Comparison of ENCODE assay signal across 8 cellular contexts in genomic region chr14:94180655-94181271, GRCh38. TPM values are rescaled to one million over a fixed set of nuclear protein-coding genes. Genes with fewer than 3 reads are reported as not detected.
A peak's percentile ranks its signal among the peaks of the same experiment; 100 is the strongest.
DNase-seq lines count a peak whose midpoint lies in the region; ATAC-seq, FAIRE-seq and TF ChIP-seq lines count a peak whose summit lies in the region.

No MANE protein-coding gene starts in this region.

- H3K4me1 Mint-ChIP-seq in activated T-cell treated with anti-CD3 and anti-CD28 coated beads, Interleukin-2, amount 50 U/mL, for 24 hours (ENCODE audit: low read depth): peaks cover 27% of the 10 kb centered on the region

- H3K4me3 ChIP-seq in NB4 (ENCODE audit: low read depth, low read length) (peak overlapping the region; percentile 35), fibroblast of the aortic adventitia (ENCODE audit: low read depth, low read length) (peak overlapping the region; percentile 14), pancreas (no peak overlapping the region)

- H3K27ac ChIP-seq in VCaP (no peak overlapping the region), pancreas (no peak overlapping the region)

- H3K36me3 Mint-ChIP-seq in activated T-cell treated with anti-CD3 and anti-CD28 coated beads, Interleukin-2, amount 50 U/mL, for 24 hours (ENCODE audit: low read depth): no peaks in the 10 kb centered on the region

- H3K9me3 ChIP-seq in pancreas: no peaks in the 10 kb centered on the region

- ATAC-seq in pancreas: peak; percentile 46 to 88 (median 78)

- DNase-seq in activated T-cell treated with anti-CD3 and anti-CD28 coated beads, Interleukin-2, amount 50 U/mL, for 24 hours: no peak
- no peak for DNase-seq in activated T-cell treated with anti-CD3 and anti-CD28 coated beads, Interleukin-2, amount 50 U/mL, for 1 hour
- DNase-seq in H4 (ENCODE audit: low spot score) (peak; percentile 52), NB4 (ENCODE audit: low read depth) (peak; percentile 66), fibroblast of the aortic adventitia (ENCODE audit: low read depth) (peak; percentile 65), pancreas (no peak), COLO668 (lab: John Stamatoyannopoulos, UW; ENCODE audit: unreplicated experiment) (no peak)

- TF ChIP-seq CTCF in NB4 (IDR thresholded peaks at IDR 0.05; ENCODE audit: low read depth, low read length) (peak; percentile 44), VCaP (conservative IDR thresholded peaks at IDR 0.05) (peak; percentile 74), fibroblast of the aortic adventitia (IDR thresholded peaks at IDR 0.05; ENCODE audit: insufficient read depth, low read length) (peak; percentile 63), pancreas (IDR thresholded peaks at IDR 0.05) (peak in 3 of 4 donors; percentile 15 to 41 (median 34))

- FAIRE-seq in pancreas (lab: Jason Lieb, UNC): no peak

- intact Hi-C loops in pancreas (cut with DNase I): no loop called here

- peak overlapping the region; percentile 61 for H3K4me3 Mint-ChIP-seq in activated T-cell treated with anti-CD3 and anti-CD28 coated beads, Interleukin-2, amount 50 U/mL, for 24 hours

- H3K4me1 ChIP-seq in pancreas: no peaks in the 10 kb centered on the region

- peaks cover 4% of the 10 kb centered on the region for H3K27me3 Mint-ChIP-seq in activated T-cell treated with anti-CD3 and anti-CD28 coated beads, Interleukin-2, amount 50 U/mL, for 24 hours

- H3K27me3 ChIP-seq in pancreas: peaks cover 0 to 14% (median 0%) of the 10 kb centered on the region in 4 donors

- no peaks in the 10 kb centered on the region for H3K9me3 Mint-ChIP-seq in activated T-cell treated with anti-CD3 and anti-CD28 coated beads, Interleukin-2, amount 50 U/mL, for 24 hours

- H3K27ac Mint-ChIP-seq in activated T-cell treated with anti-CD3 and anti-CD28 coated beads, Interleukin-2, amount 50 U/mL, for 24 hours: peak overlapping the region; percentile 22

- TF ChIP-seq POLR2A in NB4 (IDR thresholded peaks at IDR 0.05; ENCODE audit: extremely low read depth, insufficient read length): no peak

- H3K36me3 ChIP-seq in pancreas: no peaks in the 10 kb centered on the region

- 4 to 11% methylated on average over 4 of the region's 4 CpGs for WGBS in pancreas, 2 donors

RNA-seq across cellular contexts. Expression of gene PPP4R4, which starts 6.6 kb away (rescaled TPM):
- total RNA-seq in H4 (2014; rRNA removed; shearing (Covaris generic)): 3.3 and 3.8 TPM in 2 replicates
- 0.98 and 7.0 TPM in 2 replicates for total RNA-seq in fibroblast of the aortic adventitia (ENCODE audit: low replicate concordance)
- 1 to 10 TPM in 1 of 6 donors, under 1 TPM in 5; 0.56 to 1.3 (median 0.66) TPM for total RNA-seq in pancreas
- polyA plus RNA-seq in pancreas: 1 to 10 TPM in 1 of 2 donors, under 1 TPM in 1; 0.19 to 1.2 TPM

RNA-seq across cellular contexts. Expression of gene IFI27L2, which starts 51.4 kb away (rescaled TPM):
- 109 and 122 TPM in 2 replicates for total RNA-seq in H4 (2014; rRNA removed; shearing (Covaris generic))
- total RNA-seq in fibroblast of the aortic adventitia (ENCODE audit: low replicate concordance): 107 and 247 TPM in 2 replicates
- total RNA-seq in pancreas: 10 to 100 TPM in 3 of 6 donors, 1 to 10 TPM in 3; 5.4 to 20.2 (median 10.0) TPM
- 10 to 100 TPM; 38.7 to 90.7 TPM for polyA plus RNA-seq in pancreas

Comparison
In these comparisons a context has a peak if more than half of its experiments do, and no peak if none do; other contexts are left out.
1. DNase-seq: peak in H4 (single experiment), NB4 (single experiment) and fibroblast of the aortic adventitia (single experiment); none in activated T-cell treated with anti-CD3 and anti-CD28 coated beads, Interleukin-2, amount 50 U/mL, for 24 hours (single experiment), activated T-cell treated with anti-CD3 and anti-CD28 coated beads, Interleukin-2, amount 50 U/mL, for 1 hour (single experiment), pancreas (0 of 6) and COLO668 (single experiment).
2. H3K4me3 ChIP-seq: peak in NB4 (single experiment) and fibroblast of the aortic adventitia (single experiment); none in pancreas (0 of 4).
3. Peak in every context shown above with its lines, with median percentiles within 50 percentile points of each other: CTCF ChIP-seq.